ENCODE assay signal across 21 cellular contexts in genomic region chr6:18039481-18039880, GRCh38. TPM values are rescaled to one million over a fixed set of nuclear protein-coding genes. Genes with fewer than 3 reads are reported as not detected.
DNase-seq lines count a peak whose midpoint lies in the region; ATAC-seq and TF ChIP-seq lines count a peak whose summit lies in the region.
"Had no signal": no experiment of that assay in that cellular context is flagged by ENCODE, and none has a peak within 500 bp of the region (broad histone marks: within the 10 kb centered on the region; RNA-seq: fewer than 3 reads in every experiment).

No MANE protein-coding gene starts in this region.

- H3K79me2 ChIP-seq in osteoblast (ENCODE audit: insufficient read depth, low read length): no peaks in the 10 kb centered on the region

- H3K27ac Mint-ChIP-seq in CD8-positive, alpha-beta memory T cell: no peak overlapping the region
- H3K27ac Mint-ChIP-seq: CD4-positive, alpha-beta T cell had no signal

- H2AFZ ChIP-seq in osteoblast (ENCODE audit: low read length): no peak overlapping the region

- H3K4me1 Mint-ChIP-seq in CD8-positive, alpha-beta memory T cell: no peaks in the 10 kb centered on the region

- H3K4me3 ChIP-seq in SJSA1: no peak overlapping the region
- H3K4me3 ChIP-seq in fibroblast of mammary gland (ENCODE audit: control insufficient read depth, low read depth, low read length): no peak overlapping the region
- no peak overlapping the region for H3K4me3 ChIP-seq in osteoblast (ENCODE audit: insufficient read depth, low read length)
- no peak overlapping the region for H3K4me3 ChIP-seq in CD8-positive, alpha-beta memory T cell (ENCODE audit: low read length)
- H3K4me3 ChIP-seq: BLaER1 treated with 17β-estradiol and CSF1 and Interleukin-3, amounts not matched to agents 10 nM and 100 nM; SJCRH30 had no signal

- DNase-seq in ELR (ENCODE audit: low read depth) (peak; percentile 52), SJSA1 (ENCODE audit: low read depth in 1 of 2, low spot score in 2 of 2) (no peak), fibroblast of mammary gland (ENCODE audit: low read depth) (peak; percentile 21), osteoblast (ENCODE audit: insufficient read length, low spot score, missing footprints) (peak; percentile 11), COLO668 (lab: John Stamatoyannopoulos, UW; ENCODE audit: unreplicated experiment) (no peak)
- no peak for DNase-seq in activated naive CD4-positive, alpha-beta T cell (lab: John Stamatoyannopoulos, UW)
- no peak for DNase-seq in CD8-positive, alpha-beta memory T cell
- DNase-seq: AML-193; Caco-2; CD4-positive, alpha-beta T cell; Kasumi-1; MV-4-11; NCI-H1105; NCI-H2029; NCI-H446; NCI-H524 treated with DMSO at 0.1 percent for 48 hours; NCI-H774; SJCRH30 had no signal

- H3K27me3 ChIP-seq in SJSA1 (replicated peaks): no peaks in the 10 kb centered on the region
- H3K27me3 ChIP-seq in osteoblast (ENCODE audit: insufficient read depth, low read length): no peaks in the 10 kb centered on the region
- H3K27me3 ChIP-seq in CD8-positive, alpha-beta memory T cell (ENCODE audit: insufficient read depth, low read length, poor library complexity, severe bottlenecking): no peaks in the 10 kb centered on the region
- H3K27me3 ChIP-seq: BLaER1 treated with 17β-estradiol and CSF1 and Interleukin-3, amounts not matched to agents 10 nM and 100 nM; SJCRH30 had no signal

- H3K4me1 ChIP-seq in SJSA1 (replicated peaks): peaks cover 34% of the 10 kb centered on the region
- H3K4me1 ChIP-seq in osteoblast (ENCODE audit: insufficient read depth, low read length): peaks cover 7% of the 10 kb centered on the region
- no peaks in the 10 kb centered on the region for H3K4me1 ChIP-seq in CD8-positive, alpha-beta memory T cell (ENCODE audit: insufficient read depth, low read length)
- H3K4me1 ChIP-seq: SJCRH30 had no signal

- peak overlapping the region; percentile 15; the same call in 1 of the 2 replicates for H3K27ac ChIP-seq in SJSA1
- no peak overlapping the region for H3K27ac ChIP-seq in osteoblast (ENCODE audit: low read depth, low read length)
- H3K27ac ChIP-seq in CD8-positive, alpha-beta memory T cell (ENCODE audit: low read depth, low read length): no peak overlapping the region
- H3K27ac ChIP-seq: BLaER1 treated with 17β-estradiol and CSF1 and Interleukin-3, amounts not matched to agents 10 nM and 100 nM; SJCRH30 had no signal

- H3K4me2 ChIP-seq in osteoblast (ENCODE audit: insufficient read depth, low read length): no peak overlapping the region
- H3K4me2 ChIP-seq: BLaER1 treated with 17β-estradiol and CSF1 and Interleukin-3, amounts not matched to agents 10 nM and 100 nM had no signal

- H3K36me3 ChIP-seq in SJSA1 (no peaks in the 10 kb centered on the region), osteoblast (ENCODE audit: insufficient read depth, low read length) (no peaks in the 10 kb centered on the region)
- no peaks in the 10 kb centered on the region for H3K36me3 ChIP-seq in CD8-positive, alpha-beta memory T cell (ENCODE audit: insufficient read depth, low read length)
- H3K36me3 ChIP-seq: BLaER1 treated with 17β-estradiol and CSF1 and Interleukin-3, amounts not matched to agents 10 nM and 100 nM; SJCRH30 had no signal

- CTCF ChIA-PET in CD8-positive, alpha-beta memory T cell (lab: Charles Lee): no interaction called here

- H3K9me3 Mint-ChIP-seq in CD8-positive, alpha-beta memory T cell: no peaks in the 10 kb centered on the region
- H3K9me3 Mint-ChIP-seq: CD4-positive, alpha-beta T cell had no signal

- ATAC-seq in GM19328 (IDR thresholded peaks at IDR 0.05; ENCODE audit: unreplicated experiment): no peak
- ATAC-seq: HCT116 had no signal

- POLR2A ChIA-PET in CD8-positive, alpha-beta memory T cell (lab: Charles Lee): no interaction called here

- no peaks in the 10 kb centered on the region for H3K27me3 Mint-ChIP-seq in CD8-positive, alpha-beta memory T cell
- H3K27me3 Mint-ChIP-seq: CD4-positive, alpha-beta T cell had no signal

- no peak for TF ChIP-seq CTCF in fibroblast of mammary gland (conservative IDR thresholded peaks at IDR 0.05; ENCODE audit: control insufficient read depth, insufficient read depth, low read depth, low read length)
- TF ChIP-seq CTCF in osteoblast (IDR thresholded peaks at IDR 0.05; ENCODE audit: extremely low read depth, low read depth, low read length): no peak

- peak overlapping the region in 1 of 7 donors; percentile 38 for H3K4me3 Mint-ChIP-seq in CD8-positive, alpha-beta memory T cell
- H3K4me3 Mint-ChIP-seq: CD4-positive, alpha-beta T cell had no signal

- no peaks in the 10 kb centered on the region for H3K36me3 Mint-ChIP-seq in CD8-positive, alpha-beta memory T cell

- H4K20me1 ChIP-seq in osteoblast (ENCODE audit: insufficient read depth, low read length): no peaks in the 10 kb centered on the region
- H4K20me1 ChIP-seq: BLaER1 treated with 17β-estradiol and CSF1 and Interleukin-3, amounts not matched to agents 10 nM and 100 nM had no signal

- H3K9me3 ChIP-seq in SJSA1 (replicated peaks) (no peaks in the 10 kb centered on the region), osteoblast (ENCODE audit: low read depth, low read length) (no peaks in the 10 kb centered on the region)
- no peaks in the 10 kb centered on the region for H3K9me3 ChIP-seq in CD8-positive, alpha-beta memory T cell (ENCODE audit: low read length)
- H3K9me3 ChIP-seq: BLaER1 treated with 17β-estradiol and CSF1 and Interleukin-3, amounts not matched to agents 10 nM and 100 nM; Caco-2; SJCRH30 had no signal

RNA-seq across cellular contexts. Expression of gene KIF13A, which starts 52.0 kb away (rescaled TPM):
- 31.5 and 52.7 TPM in 2 replicates for total RNA-seq in SJSA1 (2014; rRNA removed; shearing (Covaris generic))
- 61.5 and 90.5 TPM in 2 replicates for total RNA-seq in osteoblast
- total RNA-seq in CD8-positive, alpha-beta memory T cell: under 1 TPM; 0.18 to 0.60 TPM
- 0.12 TPM for polyA plus RNA-seq in CD8-positive, alpha-beta memory T cell

Comparison
In these comparisons a context has a peak if more than half of its experiments do, and no peak if none do; other contexts are left out.
1. DNase-seq: peak in ELR (single experiment), fibroblast of mammary gland (single experiment) and osteoblast (single experiment); none in SJSA1 (0 of 2), activated naive CD4-positive, alpha-beta T cell (0 of 4), CD8-positive, alpha-beta memory T cell (0 of 5) and COLO668 (single experiment).
2. RNA of gene KIF13A, which starts 52.0 kb away (total RNA-seq): 61.5 to 90.5 TPM in osteoblast and 31.5 to 52.7 TPM in SJSA1; 0.18 to 0.60 TPM in CD8-positive, alpha-beta memory T cell; every median in the first group is over 10 times any median in the second.